In genomic region chr2:26144953-26145680, GRCh38 we compare ENCODE assay signal across 8 cellular contexts. TPM values are rescaled to one million over a fixed set of nuclear protein-coding genes. Genes with fewer than 3 reads are reported as not detected.
DNase-seq lines count a peak whose midpoint lies in the region; ATAC-seq and TF ChIP-seq lines count a peak whose summit lies in the region.

No MANE protein-coding gene starts in this region.

- CTCF ChIA-PET in IMR-90 (lab: Yijun Ruan, JAX), result interaction anchor here (0.6 to 1.1 kb wide), 6 partner anchors 38 to 467 kb away, joined by 3 to 5 read pairs (median 3); no protein-coding TSS in a partner anchor

- H3K27ac ChIP-seq in IMR-90 (ENCODE audit: insufficient read depth, low read length), result no peak overlapping the region
- no peak overlapping the region for H3K27ac ChIP-seq in tibial nerve

- H3K23ac ChIP-seq in IMR-90 (ENCODE audit: low read depth, low read length), result no peak overlapping the region

- no peak overlapping the region for H3K9ac ChIP-seq in IMR-90 (ENCODE audit: low read depth, low read length)

- in situ Hi-C loops in IMR-90 (cut with MboI; ENCODE audit: low sequenced_read_pairs), result loop anchor here (5.0 to 10.0 kb wide), 2 partner anchors 153 to 290 kb away; no protein-coding TSS in a partner anchor

- no peaks in the 10 kb centered on the region for H3K4me1 Mint-ChIP-seq in osteocyte (ENCODE audit: unreplicated experiment)

- WGBS in IMR-90 (ENCODE audit: extremely low coverage in 2 of 2, insufficient read length in 1 of 2), 2 experiments, result no CpG with 5 or more reads among the region's 11 CpGs
- WGBS in tibial nerve, 2 donors, result 23 to 28% methylated on average over 11 of the region's 11 CpGs

- DNase-seq in D341Med (ENCODE audit: low spot score), result peak; percentile 74
- DNase-seq in IMR-90, result peak; percentile 55
- DNase-seq in RPMI7951 (ENCODE audit: low read depth), result peak; percentile 67
- peak; percentile 32 for DNase-seq in activated effector memory CD4-positive, alpha-beta T cell treated with Interleukin-2 at 50 U/mL for 16 hours
- DNase-seq in germinal center (ENCODE audit: low spot score), result peak; percentile 64
- DNase-seq in osteocyte (ENCODE audit: extremely low spot score, unreplicated experiment), result no peak
- DNase-seq in tibial nerve (ENCODE audit: low spot score in 2 of 2), result peak; percentile 38 to 65

- H3K27me3 ChIP-seq in IMR-90 (ENCODE audit: control insufficient read depth, insufficient read depth, low read length) (peaks cover 5% of the 10 kb centered on the region), tibial nerve (peaks cover 0 to 3% of the 10 kb centered on the region in 2 donors)

- H3K27ac Mint-ChIP-seq in osteocyte (ENCODE audit: unreplicated experiment), result no peak overlapping the region

- no TSS peak for BruUV-seq in IMR-90 (replicated peaks; lab: Mats Ljungman, UMichigan)

- intact Hi-C loops in IMR-90 (cut with micrococcal nuclease), result loop anchor here (1.0 to 2.0 kb wide), 4 partner anchors 57 to 292 kb away; no protein-coding TSS in a partner anchor

- no peak overlapping the region for H2AFZ ChIP-seq in IMR-90 (replicated peaks; ENCODE audit: low read length, poor library complexity)

- H2AK5ac ChIP-seq in IMR-90 (ENCODE audit: low read depth, low read length), result no peak overlapping the region

- no peak overlapping the region for H2BK15ac ChIP-seq in IMR-90 (ENCODE audit: low read depth, low read length)

- TF ChIP-seq POLR2A in IMR-90 (IDR thresholded peaks at IDR 0.05; ENCODE audit: low read depth, low read length), result no peak
- no peak for TF ChIP-seq POLR2A in tibial nerve (IDR thresholded peaks at IDR 0.05)

- no peaks in the 10 kb centered on the region for H3K9me3 Mint-ChIP-seq in osteocyte (ENCODE audit: unreplicated experiment)

- dilution Hi-C loops in IMR-90 (cut with HindIII; ENCODE audit: low sequenced_read_pairs, unreplicated experiment), result no loop called here

- no peaks in the 10 kb centered on the region for H3K36me3 Mint-ChIP-seq in osteocyte (ENCODE audit: unreplicated experiment)

- H4K5ac ChIP-seq in IMR-90 (ENCODE audit: low read depth, low read length), result no peak overlapping the region

- peak; percentile 84 for ATAC-seq in IMR-90 (ENCODE audit: low read depth)
- ATAC-seq in GM21360 (IDR thresholded peaks at IDR 0.05; ENCODE audit: unreplicated experiment), result no peak

- no peaks in the 10 kb centered on the region for H3K4me1 ChIP-seq in IMR-90 (ENCODE audit: control insufficient read depth, insufficient read depth, low read length)
- H3K4me1 ChIP-seq in tibial nerve, result no peaks in the 10 kb centered on the region

- H3K79me1 ChIP-seq in IMR-90 (ENCODE audit: low read depth in 1 of 2, low read length in 2 of 2), result no peaks in the 10 kb centered on the region

- H4K91ac ChIP-seq in IMR-90 (ENCODE audit: insufficient read depth, low read depth, low read length), result no peak overlapping the region

- TF ChIP-seq CTCF in IMR-90 (conservative IDR thresholded peaks at IDR 0.05; ENCODE audit: low read depth, low read length) (peak; percentile 85), osteocyte (IDR thresholded peaks at IDR 0.05) (peak; percentile 85), tibial nerve (IDR thresholded peaks at IDR 0.05) (peak; percentile 56 to 85 (median 72))

- no peak overlapping the region for H3K4me2 ChIP-seq in IMR-90 (ENCODE audit: low read depth, low read length)

- no peak overlapping the region for H3K4me3 Mint-ChIP-seq in osteocyte (ENCODE audit: unreplicated experiment)

- no peaks in the 10 kb centered on the region for H3K9me1 ChIP-seq in IMR-90 (ENCODE audit: insufficient read depth, low read length)

- H3K27me3 Mint-ChIP-seq in osteocyte (ENCODE audit: unreplicated experiment), result peaks cover 16% of the 10 kb centered on the region

- H3K4me3 ChIP-seq in IMR-90 (ENCODE audit: insufficient read depth, low read depth, low read length) (no peak overlapping the region), tibial nerve (no peak overlapping the region)

- no peak overlapping the region for H3K14ac ChIP-seq in IMR-90 (replicated peaks; ENCODE audit: low read depth, low read length)

- no peaks in the 10 kb centered on the region; the same call in 1 of the 2 replicates for H4K20me1 ChIP-seq in IMR-90 (ENCODE audit: insufficient read depth, low read length)

- TF ChIP-seq EP300 in tibial nerve (IDR thresholded peaks at IDR 0.05), result no peak

- H2AK9ac ChIP-seq in IMR-90 (replicated peaks; ENCODE audit: low read depth, low read length, poor library complexity), result no peak overlapping the region

- H3K9me3 ChIP-seq in IMR-90 (ENCODE audit: control insufficient read depth, insufficient read depth, low read length) (no peaks in the 10 kb centered on the region), tibial nerve (no peaks in the 10 kb centered on the region)

- H3K56ac ChIP-seq in IMR-90 (ENCODE audit: extremely low read depth, insufficient read depth, low read length), result no peak overlapping the region

- no peak overlapping the region for H2BK5ac ChIP-seq in IMR-90 (ENCODE audit: low read depth, low read length, poor library complexity, severe bottlenecking)

- H2BK20ac ChIP-seq in IMR-90 (ENCODE audit: low read depth, low read length), result no peak overlapping the region

- POLR2A ChIA-PET in IMR-90 (lab: Charles Lee; ENCODE audit: unreplicated experiment), result no interaction called here

- no peak overlapping the region for H2BK120ac ChIP-seq in IMR-90 (ENCODE audit: low read depth, low read length)

- H3K18ac ChIP-seq in IMR-90 (ENCODE audit: low read depth, low read length), result no peak overlapping the region

- H4K8ac ChIP-seq in IMR-90 (ENCODE audit: low read depth in 2 of 2, low read length in 2 of 2), result no peak overlapping the region

- no peaks in the 10 kb centered on the region for H3K36me3 ChIP-seq in IMR-90 (ENCODE audit: control insufficient read depth, insufficient read depth, low read length)
- H3K36me3 ChIP-seq in tibial nerve, result peaks cover 0 to 11% (median 0%) of the 10 kb centered on the region in 3 donors

- H3K4ac ChIP-seq in IMR-90 (ENCODE audit: low read depth, low read length), result no peak overlapping the region

- peak; percentile 83 for TF ChIP-seq RAD21 in IMR-90 (IDR thresholded peaks at IDR 0.05; ENCODE audit: low read length)

TF ChIP-seq in IMR-90, 13 proteins besides CTCF, POLR2A, EP300 and RAD21:
- no peak for TF ChIP-seq FOS (IDR thresholded peaks at IDR 0.05; ENCODE audit: low read depth, low read length)
- TF ChIP-seq SMC3 (IDR thresholded peaks at IDR 0.05; ENCODE audit: low read depth, low read length), result peak; percentile 94
- no peak for TF ChIP-seq RFX5 (IDR thresholded peaks at IDR 0.05; ENCODE audit: low read depth, low read length)

RNA-seq across cellular contexts. Expression of gene GAREM2, which starts 27.8 kb away (rescaled TPM):
- total RNA-seq in IMR-90 (2012; rRNA removed) (0.28 and 0.36 TPM in 2 replicates), osteocyte (15.2 and 20.8 TPM in 2 replicates), tibial nerve (1 to 10 TPM; 1.5 to 4.7 (median 3.2) TPM)
- 1.7 and 1.8 TPM in 2 replicates for polyA plus RNA-seq in IMR-90 (2012; rRNA removed)
- 1.1 and 2.3 TPM in 2 replicates for polyA plus RNA-seq in IMR-90 (2012; cell fraction: cytosol; rRNA removed)
- polyA plus RNA-seq in IMR-90 (2012; cell fraction: nucleus; rRNA removed; ENCODE audit: low replicate concordance), result 3.2 and 10.4 TPM in 2 replicates
- 0.88 and 1.8 TPM in 2 replicates for total RNA-seq in RPMI7951 (2014; rRNA removed; shearing (Covaris generic))
